ENCODE assay signal across 9 cellular contexts in the genomic region with DNA sequence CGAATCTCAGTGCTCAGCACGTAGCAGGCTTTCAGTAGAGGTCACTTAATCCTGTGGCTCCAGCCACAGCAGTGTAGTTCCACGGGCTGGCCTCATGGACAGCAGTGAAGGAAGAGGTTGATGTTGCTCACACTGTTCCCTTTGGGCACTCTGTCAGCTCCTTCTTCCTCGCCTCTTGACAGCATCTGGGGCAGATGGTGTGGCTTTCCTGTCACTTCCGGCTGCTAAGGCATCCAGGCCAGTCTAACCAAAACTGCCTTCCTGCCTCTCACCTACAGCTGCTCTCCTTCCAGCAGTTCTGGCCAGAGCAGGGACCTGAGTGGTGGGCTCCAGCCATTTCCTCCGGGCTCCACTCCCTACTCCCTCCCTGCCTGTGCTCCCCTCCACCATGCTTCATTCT. TPM values are rescaled to one million over a fixed set of nuclear protein-coding genes. Genes with fewer than 3 reads are reported as not detected.
DNase-seq lines count a peak whose midpoint lies in the region; ATAC-seq, FAIRE-seq and TF ChIP-seq lines count a peak whose summit lies in the region.
"Not testable (repeated sequence)": the region's sequence is repeated elsewhere in the genome, so short reads cannot be mapped to it uniquely, and the experiment has no call there.
"Had no signal": no experiment of that assay in that cellular context is flagged by ENCODE, and none has a peak within 500 bp of the region (broad histone marks: within the 10 kb centered on the region; RNA-seq: fewer than 3 reads in every experiment).

No MANE protein-coding gene starts in this region.

- not testable (repeated sequence) for H3K4me3 ChIP-seq in BLaER1 treated with 17β-estradiol and CSF1 and Interleukin-3, amounts not matched to agents 10 nM and 100 nM; GM12878; bronchial epithelial cell (ENCODE audit: low read depth, low read length)

- not testable (repeated sequence) for TF ChIP-seq POLR2A in GM12878 (IDR thresholded peaks at IDR 0.05; ENCODE audit: low read depth, low read length)

- H2AFZ ChIP-seq in GM12878 (ENCODE audit: control insufficient read depth, low read depth, low read length): not testable (repeated sequence)

- peaks cover 0 to 19% (median 6%) of the 10 kb centered on the region in 11 experiments; a peak in 7 of 22 replicates for H3K9me3 ChIP-seq in BLaER1 treated with 17β-estradiol and CSF1 and Interleukin-3, amounts not matched to agents 10 nM and 100 nM (replicated peaks in 1 of 11)
- H3K9me3 ChIP-seq in GM12878 (replicated peaks; ENCODE audit: control insufficient read depth, insufficient read depth, low read length): not testable (repeated sequence)

- not testable (repeated sequence) for DNase-seq in HTR-8/SVneo (ENCODE audit: insufficient read length, low spot score); GM12878 (ENCODE audit: low read depth, low spot score); bronchial epithelial cell (ENCODE audit: low read depth); neural crest cell (ENCODE audit: low read depth, low spot score)

- peak; percentile 17; the same call in 1 of the 3 replicates for ATAC-seq in GM12878

- H3K4me1 Mint-ChIP-seq in neural crest cell: not testable (repeated sequence)

- not testable (repeated sequence) for TF ChIP-seq CTCF in GM12878 (IDR thresholded peaks at IDR 0.05 in 2 of 3, conservative IDR thresholded peaks at IDR 0.05 in 1 of 3; ENCODE audit: control insufficient read depth in 2 of 3, extremely low read depth in 1 of 3, insufficient read depth in 1 of 3, low read depth in 3 of 3, low read length in 3 of 3); bronchial epithelial cell (IDR thresholded peaks at IDR 0.05; ENCODE audit: insufficient read depth, low read length, severe bottlenecking); neural crest cell (conservative IDR thresholded peaks at IDR 0.05)

- peak; percentile 23 for FAIRE-seq in HTR-8/SVneo (lab: Jason Lieb, UNC)
- not testable (repeated sequence) for FAIRE-seq in GM12878 (lab: Jason Lieb, UNC)
- peak; percentile 87 for FAIRE-seq in bronchial epithelial cell (lab: Jason Lieb, UNC)

- H3K9me3 Mint-ChIP-seq in neural crest cell: not testable (repeated sequence)

- not testable (repeated sequence) for BruUV-seq in GM12878 (replicated peaks; lab: Mats Ljungman, UMichigan)

- H3K36me3 Mint-ChIP-seq in neural crest cell (ENCODE audit: low read depth): not testable (repeated sequence)

- H4K20me1 ChIP-seq in BLaER1 treated with 17β-estradiol and CSF1 and Interleukin-3, amounts not matched to agents 10 nM and 100 nM; GM12878 (ENCODE audit: control insufficient read depth, insufficient read depth): not testable (repeated sequence)

- not testable (repeated sequence) for H3K27me3 Mint-ChIP-seq in neural crest cell (ENCODE audit: low read depth)

- H3K4me3 Mint-ChIP-seq in neural crest cell: not testable (repeated sequence)

- TF ChIP-seq EP300 in GM12878 (IDR thresholded peaks at IDR 0.05; ENCODE audit: borderline replicate concordance in 1 of 2, control insufficient read depth in 1 of 2, low read depth in 2 of 2, low read length in 2 of 2): not testable (repeated sequence)

- TF ChIP-seq RAD21 in GM12878 (IDR thresholded peaks at IDR 0.05; ENCODE audit: insufficient read depth, low read depth, low read length): not testable (repeated sequence)

- H3K36me3 ChIP-seq in BLaER1 treated with 17β-estradiol and CSF1 and Interleukin-3, amounts not matched to agents 10 nM and 100 nM; GM12878 (ENCODE audit: control insufficient read depth in 2 of 2, insufficient read depth in 2 of 2, low read length in 1 of 2); bronchial epithelial cell (ENCODE audit: control insufficient read depth, insufficient read depth, low read length): not testable (repeated sequence)

- not testable (repeated sequence) for H3K79me2 ChIP-seq in GM12878 (ENCODE audit: control insufficient read depth, insufficient read depth, low read length)

- H3K9ac ChIP-seq in BLaER1 treated with 17β-estradiol and CSF1 and Interleukin-3, amounts not matched to agents 10 nM and 100 nM; GM12878 (ENCODE audit: control insufficient read depth, insufficient read depth, low read length): not testable (repeated sequence)

- not testable (repeated sequence) for H3K27ac ChIP-seq in BLaER1 treated with 17β-estradiol and CSF1 and Interleukin-3, amounts not matched to agents 10 nM and 100 nM; GM12878 (ENCODE audit: control insufficient read depth, insufficient read depth)
- H3K27ac ChIP-seq in layer of hippocampus (ENCODE audit: low read depth, low read length): peak overlapping the region; percentile 42

- H3K27ac Mint-ChIP-seq in neural crest cell (ENCODE audit: unreplicated experiment): peak overlapping the region; percentile 32

- POLR2A ChIA-PET in GM12878 (lab: Charles Lee): not testable (repeated sequence)

- 13% methylated on average over 4 of the region's 6 CpGs for WGBS in GM12878 (ENCODE audit: insufficient coverage, insufficient replicate concordance, low lambda C conversion rate, missing lambda C conversion rate)

- peak overlapping the region in 6 of 11 experiments; percentile 5 to 36 (median 22); a peak in 7 of 22 replicates for H3K4me2 ChIP-seq in BLaER1 treated with 17β-estradiol and CSF1 and Interleukin-3, amounts not matched to agents 10 nM and 100 nM
- H3K4me2 ChIP-seq in GM12878 (ENCODE audit: control insufficient read depth, insufficient read depth): not testable (repeated sequence)

- peaks cover 93 to 99% (median 95%) of the 10 kb centered on the region in 11 experiments for H3K27me3 ChIP-seq in BLaER1 treated with 17β-estradiol and CSF1 and Interleukin-3, amounts not matched to agents 10 nM and 100 nM
- not testable (repeated sequence) for H3K27me3 ChIP-seq in GM12878 (replicated peaks in 1 of 2; ENCODE audit: control insufficient read depth in 2 of 2, insufficient read depth in 2 of 2, low read length in 1 of 2); bronchial epithelial cell (ENCODE audit: control insufficient read depth, insufficient read depth, low read length); layer of hippocampus (ENCODE audit: control insufficient read depth, insufficient read depth, low read length)

- SMC1A ChIA-PET in GM12878 (lab: Charles Lee; ENCODE audit: uncharacterized antibody, unreplicated experiment): not testable (repeated sequence)

- in situ Hi-C loops in GM12878 (cut with MboI): not testable (repeated sequence)

- CTCF ChIA-PET in GM12878 (lab: Yijun Ruan, JAX): not testable (repeated sequence)

- peaks cover 0 to 13% (median 4%) of the 10 kb centered on the region in 10 experiments; a peak in 8 of 20 replicates for H3K4me1 ChIP-seq in BLaER1 treated with 17β-estradiol and CSF1 and Interleukin-3, amounts not matched to agents 10 nM and 100 nM
- not testable (repeated sequence) for H3K4me1 ChIP-seq in GM12878 (ENCODE audit: control insufficient read depth, insufficient read depth, low read length)

- intact Hi-C loops in GM12878 (cut with micrococcal nuclease; ENCODE audit: unreplicated experiment): loop anchor here (10.0 kb wide), 1 partner anchor 310 kb away; no protein-coding TSS in a partner anchor

- RAD21 ChIA-PET in GM12878 (lab: Charles Lee; ENCODE audit: unreplicated experiment): not testable (repeated sequence)

RNA-seq across cellular contexts. Expression of gene CLTRN, which starts 9.8 kb away (rescaled TPM):
- 0.51 TPM in 1 of 2 replicates, not detected in the other for total RNA-seq in GM12878 (2013; cell fraction: nucleolus; rRNA removed)
- total RNA-seq in GM12878 (2014; rRNA removed) (0.11 and 0.23 TPM in 2 replicates), GM12878 (2014; rRNA removed; fragmentation: Illumina TruSeq; extraction: Trizol) (0.13 and 0.14 TPM in 2 replicates), GM12878 (2021) (0.38 TPM in 1 of 2 replicates, not detected in the other), bronchial epithelial cell (0.53 and 1.2 TPM in 2 replicates), neural crest cell (0.80 and 1.1 TPM in 2 replicates)
- 0.33 TPM for polyA plus RNA-seq in GM12878 (2011; ENCODE audit: low read depth)
- polyA plus RNA-seq in GM12878 (2011; rRNA removed) (0.75 and 1.3 TPM in 2 replicates), GM12878 (2014; fragmentation: Illumina TruSeq; extraction: Trizol) (0.28 and 0.41 TPM in 2 replicates), GM12878 (2014; fragmentation: Nextera tagmentation; extraction: Ambion mirVana) (under 1 TPM; 0.27 to 0.45 TPM), GM12878 (2014; rRNA removed) (0.22 TPM in 1 of 2 replicates, not detected in the other), GM12878 (2016; fragmentation: Nextera tagmentation; extraction: Ambion mirVana) (under 1 TPM in 1 of 2 experiments, not detected in 1; 0.21 TPM)
- polyA plus RNA-seq in GM12878 (2011; cell fraction: cytosol; rRNA removed): 0.27 and 0.39 TPM in 2 replicates
- 0.23 and 0.30 TPM in 2 replicates for polyA plus RNA-seq in GM12878 (2011; cell fraction: nucleus; rRNA removed)
- 0.12 and 0.31 TPM in 2 replicates for polyA plus RNA-seq in GM12878 (2012)
- 0.29 and 0.57 TPM in 2 replicates for polyA minus RNA-seq in GM12878 (2011; rRNA and poly(A)+ RNA removed)
- polyA minus RNA-seq in GM12878 (2011; cell fraction: cytosol; rRNA and poly(A)+ RNA removed): not detected in 2 replicates
- 0.29 TPM in 1 of 2 replicates, not detected in the other for polyA minus RNA-seq in GM12878 (2011; cell fraction: nucleus; rRNA and poly(A)+ RNA removed)
- total RNA-seq: CD4-positive, CD25-positive, alpha-beta regulatory T cell had no signal

RNA-seq across cellular contexts. Expression of gene ACE2, which starts 54.0 kb away (rescaled TPM):
- total RNA-seq in GM12878 (2013; cell fraction: nucleolus; rRNA removed): not detected in 2 replicates
- total RNA-seq in GM12878 (2014; rRNA removed) (not detected in 2 replicates), GM12878 (2014; rRNA removed; fragmentation: Illumina TruSeq; extraction: Trizol) (not detected in 2 replicates), GM12878 (2021) (not detected in 2 replicates), bronchial epithelial cell (1.2 TPM in 1 of 2 replicates, not detected in the other), neural crest cell (not detected in 2 replicates)
- polyA plus RNA-seq in GM12878 (2011; ENCODE audit: low read depth): not detected
- polyA plus RNA-seq in GM12878 (2011; rRNA removed) (not detected in 2 replicates), GM12878 (2014; fragmentation: Illumina TruSeq; extraction: Trizol) (not detected in 2 replicates), GM12878 (2014; fragmentation: Nextera tagmentation; extraction: Ambion mirVana) (under 1 TPM in 1 of 2 experiments, not detected in 1; 0.04 TPM), GM12878 (2014; rRNA removed) (not detected in 2 replicates), GM12878 (2016; fragmentation: Nextera tagmentation; extraction: Ambion mirVana) (not detected)
- polyA plus RNA-seq in GM12878 (2011; cell fraction: cytosol; rRNA removed): 0.01 TPM in 1 of 2 replicates, not detected in the other
- polyA plus RNA-seq in GM12878 (2011; cell fraction: nucleus; rRNA removed): not detected in 2 replicates
- polyA plus RNA-seq in GM12878 (2012): not detected in 2 replicates
- 0.05 TPM in 1 of 2 replicates, not detected in the other for polyA minus RNA-seq in GM12878 (2011; rRNA and poly(A)+ RNA removed)
- polyA minus RNA-seq in GM12878 (2011; cell fraction: cytosol; rRNA and poly(A)+ RNA removed): not detected in 2 replicates
- polyA minus RNA-seq in GM12878 (2011; cell fraction: nucleus; rRNA and poly(A)+ RNA removed): 0.12 TPM in 1 of 2 replicates, not detected in the other
- total RNA-seq: CD4-positive, CD25-positive, alpha-beta regulatory T cell; CD8-positive, alpha-beta T cell; HFFc6 had no signal
- polyA plus RNA-seq: CD4-positive, CD25-positive, alpha-beta regulatory T cell had no signal
